ENCODE assay signal across 8 cellular contexts in the genomic region with DNA sequence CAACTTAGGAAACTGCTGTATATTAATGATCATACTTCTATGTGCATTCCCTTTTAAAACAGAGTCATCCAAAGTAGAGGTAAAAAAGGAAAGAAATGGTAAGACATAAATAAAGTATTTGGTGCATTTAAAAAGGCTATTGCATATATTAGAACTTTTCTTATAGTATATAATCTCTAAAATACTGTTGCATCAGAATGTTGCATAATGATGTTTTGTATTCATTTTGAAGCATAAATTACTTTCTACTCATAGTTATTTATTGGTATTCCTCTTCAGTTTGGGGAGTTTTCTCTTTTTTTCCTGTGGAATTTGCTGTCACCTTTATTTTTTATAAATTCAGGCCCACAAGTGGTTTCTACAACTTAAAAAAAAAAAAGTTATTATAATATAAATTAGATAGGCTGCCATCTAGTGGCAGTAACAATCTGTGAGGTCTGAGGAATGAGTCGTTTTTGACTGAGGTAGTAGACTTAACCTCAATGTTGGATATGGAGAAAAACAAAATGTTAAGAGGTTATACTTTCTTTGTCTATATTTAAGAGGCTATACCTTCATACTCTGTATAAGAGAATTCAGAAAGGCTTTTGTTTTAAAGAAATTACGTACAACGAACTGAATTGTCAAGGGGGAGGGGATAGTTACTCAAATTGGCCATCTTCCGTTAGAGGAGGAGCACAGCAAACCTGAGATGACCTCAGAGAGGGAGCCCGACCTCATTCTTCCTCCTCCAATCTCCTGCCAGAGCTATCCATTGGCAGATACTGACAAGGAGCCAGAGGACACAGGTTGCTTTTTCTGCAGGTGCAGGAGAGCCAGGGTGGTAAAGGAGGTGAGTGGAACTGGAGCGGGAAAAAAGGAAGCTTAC. TPM values are rescaled to one million over a fixed set of nuclear protein-coding genes. Genes with fewer than 3 reads are reported as not detected.
DNase-seq lines count a peak whose midpoint lies in the region; ATAC-seq, FAIRE-seq and TF ChIP-seq lines count a peak whose summit lies in the region.

No MANE protein-coding gene starts in this region.

- H3K4me3 ChIP-seq in cardiac fibroblast (replicated peaks in 1 of 2; ENCODE audit: low read depth in 2 of 2, low read length in 2 of 2) (no peak overlapping the region), testis (no peak overlapping the region)

- WGBS in testis, 2 donors: 32 to 46% methylated on average over 6 of the region's 6 CpGs

- H3K36me3 ChIP-seq in testis (ENCODE audit: low read depth, missing control alignments): no peaks in the 10 kb centered on the region

- intact Hi-C loops in testis (cut with DNase I; ENCODE audit: low total_unique reads): no loop called here

- FAIRE-seq in A204.1 (lab: Jason Lieb, UNC): peak; percentile 97

- H3K27ac ChIP-seq in RWPE1 (no peak overlapping the region), testis (no peak overlapping the region)

- TF ChIP-seq CTCF in RWPE1 (conservative IDR thresholded peaks at IDR 0.05; ENCODE audit: low read depth): peak; percentile 67
- peak; percentile 50 for TF ChIP-seq CTCF in cardiac fibroblast (IDR thresholded peaks at IDR 0.05; ENCODE audit: low read depth, low read length)
- TF ChIP-seq CTCF in testis (IDR thresholded peaks at IDR 0.05): peak in 2 of 3 experiments; percentile 21 to 63

- DNase-seq in ELF-1 (ENCODE audit: low read depth, low spot score) (peak; percentile 58), RWPE1 (ENCODE audit: low spot score) (peak; percentile 22), cardiac fibroblast (ENCODE audit: low read depth in 2 of 2) (peak; percentile 69 to 73), islet precursor cell (peak; percentile 67), testis (peak; percentile 65)
- no peak for DNase-seq in activated effector memory CD4-positive, alpha-beta T cell treated with Interleukin-2 at 50 U/mL for 16 hours

- CTCF ChIA-PET in RWPE1 (lab: Yijun Ruan, JAX): interaction anchor here (0.7 to 1.1 kb wide), 5 partner anchors 9 to 43 kb away, joined by 3 to 9 read pairs (median 4); a partner anchor contains a TSS

- H3K4me1 ChIP-seq in testis: no peaks in the 10 kb centered on the region

- no peaks in the 10 kb centered on the region for H3K9me3 ChIP-seq in testis

- POLR2A ChIA-PET in RWPE1 (lab: Yijun Ruan, JAX; ENCODE audit: low non-redundant PET): no interaction called here

- ATAC-seq in HG03342 (IDR thresholded peaks at IDR 0.05; ENCODE audit: unreplicated experiment): peak; percentile 83

- no peaks in the 10 kb centered on the region for H3K27me3 ChIP-seq in testis

- TF ChIP-seq POLR2A in testis (IDR thresholded peaks at IDR 0.05): no peak

RNA-seq across cellular contexts. Expression of a gene that starts 23.8 kb away (rescaled TPM):
- 10 to 100 TPM; 20.3 to 32.8 TPM for total RNA-seq in testis
- 22.1 TPM for polyA plus RNA-seq in testis (ENCODE audit: insufficient read depth, low read depth, low replicate concordance)

RNA-seq across cellular contexts. Expression of a gene that starts 37.0 kb away (rescaled TPM):
- total RNA-seq in testis: 10 to 100 TPM; 36.2 to 42.5 TPM
- 25.9 TPM for polyA plus RNA-seq in testis (ENCODE audit: insufficient read depth, low read depth, low replicate concordance)
